ENCODE assay signal across 1 cellular context in genomic region chr12:24948816-24949722, GRCh38.
A peak's percentile ranks its signal among the peaks of the same experiment; 100 is the strongest.
TF ChIP-seq lines count a peak whose summit lies in the region.

A gene with protein sequence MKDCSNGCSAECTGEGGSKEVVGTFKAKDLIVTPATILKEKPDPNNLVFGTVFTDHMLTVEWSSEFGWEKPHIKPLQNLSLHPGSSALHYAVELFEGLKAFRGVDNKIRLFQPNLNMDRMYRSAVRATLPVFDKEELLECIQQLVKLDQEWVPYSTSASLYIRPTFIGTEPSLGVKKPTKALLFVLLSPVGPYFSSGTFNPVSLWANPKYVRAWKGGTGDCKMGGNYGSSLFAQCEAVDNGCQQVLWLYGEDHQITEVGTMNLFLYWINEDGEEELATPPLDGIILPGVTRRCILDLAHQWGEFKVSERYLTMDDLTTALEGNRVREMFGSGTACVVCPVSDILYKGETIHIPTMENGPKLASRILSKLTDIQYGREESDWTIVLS (minus strand): TSS chr12:24949101. CDS start chr12:24948932, 169 bp downstream.

TF ChIP-seq in HepG2, 621 proteins besides CTCF, POLR2A, EP300 and RAD21 (continued from another document and continues in another):
- no peak for TF ChIP-seq NFYB (CRISPR knock-in tag; IDR thresholded peaks at IDR 0.05)
- no peak for TF ChIP-seq KLF15 (CRISPR knock-in tag; IDR thresholded peaks at IDR 0.05; ENCODE audit: borderline replicate concordance)
- TF ChIP-seq, protein P1, sequence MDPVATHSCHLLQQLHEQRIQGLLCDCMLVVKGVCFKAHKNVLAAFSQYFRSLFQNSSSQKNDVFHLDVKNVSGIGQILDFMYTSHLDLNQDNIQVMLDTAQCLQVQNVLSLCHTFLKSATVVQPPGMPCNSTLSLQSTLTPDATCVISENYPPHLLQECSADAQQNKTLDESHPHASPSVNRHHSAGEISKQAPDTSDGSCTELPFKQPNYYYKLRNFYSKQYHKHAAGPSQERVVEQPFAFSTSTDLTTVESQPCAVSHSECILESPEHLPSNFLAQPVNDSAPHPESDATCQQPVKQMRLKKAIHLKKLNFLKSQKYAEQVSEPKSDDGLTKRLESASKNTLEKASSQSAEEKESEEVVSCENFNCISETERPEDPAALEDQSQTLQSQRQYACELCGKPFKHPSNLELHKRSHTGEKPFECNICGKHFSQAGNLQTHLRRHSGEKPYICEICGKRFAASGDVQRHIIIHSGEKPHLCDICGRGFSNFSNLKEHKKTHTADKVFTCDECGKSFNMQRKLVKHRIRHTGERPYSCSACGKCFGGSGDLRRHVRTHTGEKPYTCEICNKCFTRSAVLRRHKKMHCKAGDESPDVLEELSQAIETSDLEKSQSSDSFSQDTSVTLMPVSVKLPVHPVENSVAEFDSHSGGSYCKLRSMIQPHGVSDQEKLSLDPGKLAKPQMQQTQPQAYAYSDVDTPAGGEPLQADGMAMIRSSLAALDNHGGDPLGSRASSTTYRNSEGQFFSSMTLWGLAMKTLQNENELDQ (CRISPR knock-in tag; IDR thresholded peaks at IDR 0.05; ENCODE audit: borderline replicate concordance) = no peak
- no peak for TF ChIP-seq TCF12 (IDR thresholded peaks at IDR 0.05)
- 0 out of 2 replicates have a peak, but pooled peaks have one; percentile 42 for TF ChIP-seq TCF12 (CRISPR knock-in tag; IDR thresholded peaks at IDR 0.05)
- TF ChIP-seq NR1H2 (CRISPR knock-in tag; IDR thresholded peaks at IDR 0.05; ENCODE audit: borderline replicate concordance, low read depth) = no peak
- peak; percentile 54; the same call in 1 of the 2 replicates for TF ChIP-seq ZNF501 (CRISPR knock-in tag; IDR thresholded peaks at IDR 0.05)
- no peak for TF ChIP-seq ESRRA (CRISPR knock-in tag; IDR thresholded peaks at IDR 0.05; ENCODE audit: low read depth)
- TF ChIP-seq PHF8 (CRISPR knock-in tag; IDR thresholded peaks at IDR 0.05) = peak; percentile 87
- TF ChIP-seq, protein P2, sequence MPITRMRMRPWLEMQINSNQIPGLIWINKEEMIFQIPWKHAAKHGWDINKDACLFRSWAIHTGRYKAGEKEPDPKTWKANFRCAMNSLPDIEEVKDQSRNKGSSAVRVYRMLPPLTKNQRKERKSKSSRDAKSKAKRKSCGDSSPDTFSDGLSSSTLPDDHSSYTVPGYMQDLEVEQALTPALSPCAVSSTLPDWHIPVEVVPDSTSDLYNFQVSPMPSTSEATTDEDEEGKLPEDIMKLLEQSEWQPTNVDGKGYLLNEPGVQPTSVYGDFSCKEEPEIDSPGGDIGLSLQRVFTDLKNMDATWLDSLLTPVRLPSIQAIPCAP (CRISPR knock-in tag; IDR thresholded peaks at IDR 0.05; ENCODE audit: low read depth) = no peak
- no peak for TF ChIP-seq ATF1 (CRISPR knock-in tag; IDR thresholded peaks at IDR 0.05)
- no peak for TF ChIP-seq RBM22 (optimal IDR thresholded peaks at IDR 0.05; ENCODE audit: low read length)
- TF ChIP-seq, protein P3, sequence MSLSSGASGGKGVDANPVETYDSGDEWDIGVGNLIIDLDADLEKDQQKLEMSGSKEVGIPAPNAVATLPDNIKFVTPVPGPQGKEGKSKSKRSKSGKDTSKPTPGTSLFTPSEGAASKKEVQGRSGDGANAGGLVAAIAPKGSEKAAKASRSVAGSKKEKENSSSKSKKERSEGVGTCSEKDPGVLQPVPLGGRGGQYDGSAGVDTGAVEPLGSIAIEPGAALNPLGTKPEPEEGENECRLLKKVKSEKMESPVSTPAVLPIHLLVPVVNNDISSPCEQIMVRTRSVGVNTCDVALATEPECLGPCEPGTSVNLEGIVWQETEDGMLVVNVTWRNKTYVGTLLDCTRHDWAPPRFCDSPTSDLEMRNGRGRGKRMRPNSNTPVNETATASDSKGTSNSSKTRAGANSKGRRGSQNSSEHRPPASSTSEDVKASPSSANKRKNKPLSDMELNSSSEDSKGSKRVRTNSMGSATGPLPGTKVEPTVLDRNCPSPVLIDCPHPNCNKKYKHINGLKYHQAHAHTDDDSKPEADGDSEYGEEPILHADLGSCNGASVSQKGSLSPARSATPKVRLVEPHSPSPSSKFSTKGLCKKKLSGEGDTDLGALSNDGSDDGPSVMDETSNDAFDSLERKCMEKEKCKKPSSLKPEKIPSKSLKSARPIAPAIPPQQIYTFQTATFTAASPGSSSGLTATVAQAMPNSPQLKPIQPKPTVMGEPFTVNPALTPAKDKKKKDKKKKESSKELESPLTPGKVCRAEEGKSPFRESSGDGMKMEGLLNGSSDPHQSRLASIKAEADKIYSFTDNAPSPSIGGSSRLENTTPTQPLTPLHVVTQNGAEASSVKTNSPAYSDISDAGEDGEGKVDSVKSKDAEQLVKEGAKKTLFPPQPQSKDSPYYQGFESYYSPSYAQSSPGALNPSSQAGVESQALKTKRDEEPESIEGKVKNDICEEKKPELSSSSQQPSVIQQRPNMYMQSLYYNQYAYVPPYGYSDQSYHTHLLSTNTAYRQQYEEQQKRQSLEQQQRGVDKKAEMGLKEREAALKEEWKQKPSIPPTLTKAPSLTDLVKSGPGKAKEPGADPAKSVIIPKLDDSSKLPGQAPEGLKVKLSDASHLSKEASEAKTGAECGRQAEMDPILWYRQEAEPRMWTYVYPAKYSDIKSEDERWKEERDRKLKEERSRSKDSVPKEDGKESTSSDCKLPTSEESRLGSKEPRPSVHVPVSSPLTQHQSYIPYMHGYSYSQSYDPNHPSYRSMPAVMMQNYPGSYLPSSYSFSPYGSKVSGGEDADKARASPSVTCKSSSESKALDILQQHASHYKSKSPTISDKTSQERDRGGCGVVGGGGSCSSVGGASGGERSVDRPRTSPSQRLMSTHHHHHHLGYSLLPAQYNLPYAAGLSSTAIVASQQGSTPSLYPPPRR (CRISPR knock-in tag; IDR thresholded peaks at IDR 0.05; ENCODE audit: borderline replicate concordance) = peak; percentile 34; the same call in 1 of the 2 replicates
- no peak for TF ChIP-seq RARG (CRISPR knock-in tag; IDR thresholded peaks at IDR 0.05; ENCODE audit: low read depth)
- TF ChIP-seq, protein P4, sequence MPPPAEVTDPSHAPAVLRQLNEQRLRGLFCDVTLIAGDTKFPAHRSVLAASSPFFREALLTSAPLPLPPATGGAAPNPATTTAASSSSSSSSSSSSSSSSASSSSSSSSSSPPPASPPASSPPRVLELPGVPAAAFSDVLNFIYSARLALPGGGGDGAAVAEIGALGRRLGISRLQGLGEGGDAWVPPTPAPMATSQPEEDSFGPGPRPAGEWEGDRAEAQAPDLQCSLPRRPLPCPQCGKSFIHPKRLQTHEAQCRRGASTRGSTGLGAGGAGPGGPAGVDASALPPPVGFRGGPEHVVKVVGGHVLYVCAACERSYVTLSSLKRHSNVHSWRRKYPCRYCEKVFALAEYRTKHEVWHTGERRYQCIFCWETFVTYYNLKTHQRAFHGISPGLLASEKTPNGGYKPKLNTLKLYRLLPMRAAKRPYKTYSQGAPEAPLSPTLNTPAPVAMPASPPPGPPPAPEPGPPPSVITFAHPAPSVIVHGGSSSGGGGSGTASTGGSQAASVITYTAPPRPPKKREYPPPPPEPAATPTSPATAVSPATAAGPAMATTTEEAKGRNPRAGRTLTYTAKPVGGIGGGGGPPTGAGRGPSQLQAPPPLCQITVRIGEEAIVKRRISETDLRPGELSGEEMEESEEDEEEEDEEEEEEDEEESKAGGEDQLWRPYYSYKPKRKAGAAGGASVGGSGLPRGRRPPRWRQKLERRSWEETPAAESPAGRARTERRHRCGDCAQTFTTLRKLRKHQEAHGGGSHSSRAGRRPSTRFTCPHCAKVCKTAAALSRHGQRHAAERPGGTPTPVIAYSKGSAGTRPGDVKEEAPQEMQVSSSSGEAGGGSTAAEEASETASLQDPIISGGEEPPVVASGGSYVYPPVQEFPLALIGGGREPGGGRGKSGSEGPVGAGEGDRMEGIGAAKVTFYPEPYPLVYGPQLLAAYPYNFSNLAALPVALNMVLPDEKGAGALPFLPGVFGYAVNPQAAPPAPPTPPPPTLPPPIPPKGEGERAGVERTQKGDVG (CRISPR knock-in tag; IDR thresholded peaks at IDR 0.05; ENCODE audit: borderline replicate concordance) = peak; percentile 57; the same call in 1 of the 2 replicates
- TF ChIP-seq, protein P5, sequence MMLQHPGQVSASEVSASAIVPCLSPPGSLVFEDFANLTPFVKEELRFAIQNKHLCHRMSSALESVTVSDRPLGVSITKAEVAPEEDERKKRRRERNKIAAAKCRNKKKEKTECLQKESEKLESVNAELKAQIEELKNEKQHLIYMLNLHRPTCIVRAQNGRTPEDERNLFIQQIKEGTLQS (CRISPR knock-in tag; IDR thresholded peaks at IDR 0.05) = peak; percentile 96
- TF ChIP-seq EZH2 (conservative IDR thresholded peaks at IDR 0.05; ENCODE audit: low read depth, low read length) = no peak
- 0 out of 2 replicates have a peak, but pooled peaks have one; percentile 32 for TF ChIP-seq ZNF333 (CRISPR knock-in tag; IDR thresholded peaks at IDR 0.05; ENCODE audit: borderline replicate concordance)
- peak; percentile 97 for TF ChIP-seq YEATS4 (CRISPR knock-in tag; IDR thresholded peaks at IDR 0.05; ENCODE audit: borderline replicate concordance)
- TF ChIP-seq ZNF614 (CRISPR knock-in tag; IDR thresholded peaks at IDR 0.05; ENCODE audit: borderline replicate concordance) = no peak; the same call in 1 of the 2 replicates
- no peak for TF ChIP-seq ZNF678 (CRISPR knock-in tag; IDR thresholded peaks at IDR 0.05)
- TF ChIP-seq, protein P6, sequence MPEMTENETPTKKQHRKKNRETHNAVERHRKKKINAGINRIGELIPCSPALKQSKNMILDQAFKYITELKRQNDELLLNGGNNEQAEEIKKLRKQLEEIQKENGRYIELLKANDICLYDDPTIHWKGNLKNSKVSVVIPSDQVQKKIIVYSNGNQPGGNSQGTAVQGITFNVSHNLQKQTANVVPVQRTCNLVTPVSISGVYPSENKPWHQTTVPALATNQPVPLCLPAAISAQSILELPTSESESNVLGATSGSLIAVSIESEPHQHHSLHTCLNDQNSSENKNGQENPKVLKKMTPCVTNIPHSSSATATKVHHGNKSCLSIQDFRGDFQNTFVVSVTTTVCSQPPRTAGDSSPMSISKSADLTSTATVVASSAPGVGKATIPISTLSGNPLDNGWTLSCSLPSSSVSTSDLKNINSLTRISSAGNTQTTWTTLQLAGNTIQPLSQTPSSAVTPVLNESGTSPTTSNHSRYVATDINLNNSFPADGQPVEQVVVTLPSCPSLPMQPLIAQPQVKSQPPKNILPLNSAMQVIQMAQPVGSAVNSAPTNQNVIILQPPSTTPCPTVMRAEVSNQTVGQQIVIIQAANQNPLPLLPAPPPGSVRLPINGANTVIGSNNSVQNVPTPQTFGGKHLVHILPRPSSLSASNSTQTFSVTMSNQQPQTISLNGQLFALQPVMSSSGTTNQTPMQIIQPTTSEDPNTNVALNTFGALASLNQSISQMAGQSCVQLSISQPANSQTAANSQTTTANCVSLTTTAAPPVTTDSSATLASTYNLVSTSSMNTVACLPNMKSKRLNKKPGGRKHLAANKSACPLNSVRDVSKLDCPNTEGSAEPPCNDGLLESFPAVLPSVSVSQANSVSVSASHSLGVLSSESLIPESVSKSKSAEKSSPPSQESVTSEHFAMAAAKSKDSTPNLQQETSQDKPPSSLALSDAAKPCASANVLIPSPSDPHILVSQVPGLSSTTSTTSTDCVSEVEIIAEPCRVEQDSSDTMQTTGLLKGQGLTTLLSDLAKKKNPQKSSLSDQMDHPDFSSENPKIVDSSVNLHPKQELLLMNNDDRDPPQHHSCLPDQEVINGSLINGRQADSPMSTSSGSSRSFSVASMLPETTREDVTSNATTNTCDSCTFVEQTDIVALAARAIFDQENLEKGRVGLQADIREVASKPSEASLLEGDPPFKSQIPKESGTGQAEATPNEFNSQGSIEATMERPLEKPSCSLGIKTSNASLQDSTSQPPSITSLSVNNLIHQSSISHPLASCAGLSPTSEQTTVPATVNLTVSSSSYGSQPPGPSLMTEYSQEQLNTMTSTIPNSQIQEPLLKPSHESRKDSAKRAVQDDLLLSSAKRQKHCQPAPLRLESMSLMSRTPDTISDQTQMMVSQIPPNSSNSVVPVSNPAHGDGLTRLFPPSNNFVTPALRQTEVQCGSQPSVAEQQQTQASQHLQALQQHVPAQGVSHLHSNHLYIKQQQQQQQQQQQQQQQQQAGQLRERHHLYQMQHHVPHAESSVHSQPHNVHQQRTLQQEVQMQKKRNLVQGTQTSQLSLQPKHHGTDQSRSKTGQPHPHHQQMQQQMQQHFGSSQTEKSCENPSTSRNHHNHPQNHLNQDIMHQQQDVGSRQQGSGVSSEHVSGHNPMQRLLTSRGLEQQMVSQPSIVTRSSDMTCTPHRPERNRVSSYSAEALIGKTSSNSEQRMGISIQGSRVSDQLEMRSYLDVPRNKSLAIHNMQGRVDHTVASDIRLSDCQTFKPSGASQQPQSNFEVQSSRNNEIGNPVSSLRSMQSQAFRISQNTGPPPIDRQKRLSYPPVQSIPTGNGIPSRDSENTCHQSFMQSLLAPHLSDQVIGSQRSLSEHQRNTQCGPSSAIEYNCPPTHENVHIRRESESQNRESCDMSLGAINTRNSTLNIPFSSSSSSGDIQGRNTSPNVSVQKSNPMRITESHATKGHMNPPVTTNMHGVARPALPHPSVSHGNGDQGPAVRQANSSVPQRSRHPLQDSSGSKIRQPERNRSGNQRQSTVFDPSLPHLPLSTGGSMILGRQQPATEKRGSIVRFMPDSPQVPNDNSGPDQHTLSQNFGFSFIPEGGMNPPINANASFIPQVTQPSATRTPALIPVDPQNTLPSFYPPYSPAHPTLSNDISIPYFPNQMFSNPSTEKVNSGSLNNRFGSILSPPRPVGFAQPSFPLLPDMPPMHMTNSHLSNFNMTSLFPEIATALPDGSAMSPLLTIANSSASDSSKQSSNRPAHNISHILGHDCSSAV (CRISPR knock-in tag; IDR thresholded peaks at IDR 0.05; ENCODE audit: borderline replicate concordance) = no peak
- peak; percentile 79; the same call in 1 of the 2 replicates for TF ChIP-seq ZNF547 (CRISPR knock-in tag; IDR thresholded peaks at IDR 0.05)
- no peak for TF ChIP-seq ZNF256 (CRISPR knock-in tag; conservative IDR thresholded peaks at IDR 0.05)
- TF ChIP-seq GATAD2A (CRISPR knock-in tag; IDR thresholded peaks at IDR 0.05) = peak; percentile 78
- TF ChIP-seq MTA3 (CRISPR knock-in tag; IDR thresholded peaks at IDR 0.05) = no peak
- peak; percentile 82 for TF ChIP-seq KAT8 (CRISPR knock-in tag; IDR thresholded peaks at IDR 0.05)
- TF ChIP-seq ZNF775 (CRISPR knock-in tag; IDR thresholded peaks at IDR 0.05; ENCODE audit: borderline replicate concordance) = no peak
- TF ChIP-seq ZNF138 (CRISPR knock-in tag; IDR thresholded peaks at IDR 0.05; ENCODE audit: low read depth) = peak; percentile 71; the same call in 1 of the 2 replicates
- TF ChIP-seq, protein P7, sequence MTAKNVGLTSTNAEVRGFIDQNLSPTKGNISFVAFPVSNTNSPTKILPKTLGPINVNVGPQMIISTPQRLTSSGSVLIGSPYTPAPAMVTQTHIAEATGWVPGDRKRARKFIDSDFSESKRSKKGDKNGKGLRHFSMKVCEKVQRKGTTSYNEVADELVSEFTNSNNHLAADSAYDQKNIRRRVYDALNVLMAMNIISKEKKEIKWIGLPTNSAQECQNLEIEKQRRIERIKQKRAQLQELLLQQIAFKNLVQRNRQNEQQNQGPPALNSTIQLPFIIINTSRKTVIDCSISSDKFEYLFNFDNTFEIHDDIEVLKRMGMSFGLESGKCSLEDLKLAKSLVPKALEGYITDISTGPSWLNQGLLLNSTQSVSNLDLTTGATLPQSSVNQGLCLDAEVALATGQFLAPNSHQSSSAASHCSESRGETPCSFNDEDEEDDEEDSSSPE (CRISPR knock-in tag; IDR thresholded peaks at IDR 0.05) = peak; percentile 69
- peak; percentile 98 for TF ChIP-seq CEBPG (CRISPR knock-in tag; IDR thresholded peaks at IDR 0.05)
- peak; percentile 86; the same call in 1 of the 2 replicates for TF ChIP-seq CEBPB (IDR thresholded peaks at IDR 0.05; ENCODE audit: borderline replicate concordance, low read depth, low read length)
- TF ChIP-seq RFX1 (IDR thresholded peaks at IDR 0.05) = no peak
